In the genomic region with DNA sequence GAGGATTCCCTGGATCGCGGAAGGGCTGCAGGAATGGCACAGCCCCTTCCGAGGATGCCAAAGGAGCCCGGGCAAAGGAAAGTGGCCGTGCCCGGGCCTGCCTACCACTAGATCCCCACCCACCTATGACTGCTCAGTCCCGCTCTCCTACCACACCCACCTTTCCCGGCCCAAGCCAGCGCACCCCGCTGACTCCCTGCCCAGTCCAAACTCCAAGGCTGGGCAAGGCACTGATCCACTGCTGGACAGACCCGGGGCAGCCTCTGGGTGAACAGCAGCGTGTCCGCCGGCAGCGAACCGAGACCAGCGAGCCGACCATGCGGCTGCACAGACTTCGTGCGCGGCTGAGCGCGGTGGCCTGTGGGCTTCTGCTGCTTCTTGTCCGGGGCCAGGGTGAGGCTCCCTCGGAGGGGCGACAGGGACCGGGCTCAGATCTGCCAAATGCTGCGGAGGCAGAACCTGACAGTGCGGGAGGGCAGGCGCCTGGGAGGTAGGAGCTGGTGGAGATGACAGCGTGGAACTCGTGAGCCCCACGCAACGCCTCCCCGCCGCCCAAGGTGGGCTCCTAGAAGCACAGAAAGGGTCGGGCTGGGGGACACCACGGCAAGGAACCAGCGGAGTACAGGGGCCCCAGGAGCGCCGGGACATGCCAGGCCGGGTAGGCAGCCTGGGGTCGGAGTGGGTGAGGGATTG, we compare ENCODE assay signal across 1 cellular context.
A peak's percentile ranks its signal among the peaks of the same experiment; 100 is the strongest.
TF ChIP-seq lines count a peak whose summit lies in the region.

A gene with protein sequence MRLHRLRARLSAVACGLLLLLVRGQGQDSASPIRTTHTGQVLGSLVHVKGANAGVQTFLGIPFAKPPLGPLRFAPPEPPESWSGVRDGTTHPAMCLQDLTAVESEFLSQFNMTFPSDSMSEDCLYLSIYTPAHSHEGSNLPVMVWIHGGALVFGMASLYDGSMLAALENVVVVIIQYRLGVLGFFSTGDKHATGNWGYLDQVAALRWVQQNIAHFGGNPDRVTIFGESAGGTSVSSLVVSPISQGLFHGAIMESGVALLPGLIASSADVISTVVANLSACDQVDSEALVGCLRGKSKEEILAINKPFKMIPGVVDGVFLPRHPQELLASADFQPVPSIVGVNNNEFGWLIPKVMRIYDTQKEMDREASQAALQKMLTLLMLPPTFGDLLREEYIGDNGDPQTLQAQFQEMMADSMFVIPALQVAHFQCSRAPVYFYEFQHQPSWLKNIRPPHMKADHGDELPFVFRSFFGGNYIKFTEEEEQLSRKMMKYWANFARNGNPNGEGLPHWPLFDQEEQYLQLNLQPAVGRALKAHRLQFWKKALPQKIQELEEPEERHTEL (plus strand): TSS at position 198 of the 693 bp plus-strand sequence. CDS start 120 bp downstream, at position 318.

TF ChIP-seq in HepG2, 621 proteins besides CTCF, POLR2A, EP300 and RAD21 (continued from another document and continues in another):
- TF ChIP-seq, protein P1, sequence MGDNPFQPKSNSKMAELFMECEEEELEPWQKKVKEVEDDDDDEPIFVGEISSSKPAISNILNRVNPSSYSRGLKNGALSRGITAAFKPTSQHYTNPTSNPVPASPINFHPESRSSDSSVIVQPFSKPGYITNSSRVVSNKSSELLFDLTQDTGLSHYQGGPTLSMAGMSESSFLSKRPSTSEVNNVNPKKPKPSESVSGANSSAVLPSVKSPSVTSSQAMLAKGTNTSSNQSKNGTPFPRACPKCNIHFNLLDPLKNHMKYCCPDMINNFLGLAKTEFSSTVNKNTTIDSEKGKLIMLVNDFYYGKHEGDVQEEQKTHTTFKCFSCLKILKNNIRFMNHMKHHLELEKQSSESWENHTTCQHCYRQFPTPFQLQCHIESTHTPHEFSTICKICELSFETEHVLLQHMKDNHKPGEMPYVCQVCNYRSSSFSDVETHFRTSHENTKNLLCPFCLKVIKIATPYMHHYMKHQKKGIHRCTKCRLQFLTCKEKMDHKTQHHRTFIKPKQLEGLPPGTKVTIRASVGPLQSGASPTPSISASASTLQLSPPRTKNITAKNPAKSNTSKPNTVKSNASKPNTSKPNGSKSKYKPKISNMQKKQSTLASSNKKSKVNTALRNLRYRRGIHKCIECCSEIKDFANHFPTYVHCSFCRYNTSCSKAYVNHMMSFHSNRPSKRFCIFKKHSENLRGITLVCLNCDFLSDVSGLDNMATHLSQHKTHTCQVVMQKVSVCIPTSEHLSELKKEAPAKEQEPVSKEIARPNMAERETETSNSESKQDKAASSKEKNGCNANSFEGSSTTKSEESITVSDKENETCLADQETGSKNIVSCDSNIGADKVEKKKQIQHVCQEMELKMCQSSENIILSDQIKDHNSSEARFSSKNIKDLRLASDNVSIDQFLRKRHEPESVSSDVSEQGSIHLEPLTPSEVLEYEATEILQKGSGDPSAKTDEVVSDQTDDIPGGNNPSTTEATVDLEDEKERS (CRISPR knock-in tag; IDR thresholded peaks at IDR 0.05), result no peak
- TF ChIP-seq, protein P2, sequence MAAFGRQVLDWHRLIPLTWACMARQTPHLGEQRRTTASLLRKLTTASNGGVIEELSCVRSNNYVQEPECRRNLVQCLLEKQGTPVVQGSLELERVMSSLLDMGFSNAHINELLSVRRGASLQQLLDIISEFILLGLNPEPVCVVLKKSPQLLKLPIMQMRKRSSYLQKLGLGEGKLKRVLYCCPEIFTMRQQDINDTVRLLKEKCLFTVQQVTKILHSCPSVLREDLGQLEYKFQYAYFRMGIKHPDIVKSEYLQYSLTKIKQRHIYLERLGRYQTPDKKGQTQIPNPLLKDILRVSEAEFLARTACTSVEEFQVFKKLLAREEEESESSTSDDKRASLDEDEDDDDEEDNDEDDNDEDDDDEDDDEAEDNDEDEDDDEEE (CRISPR knock-in tag; IDR thresholded peaks at IDR 0.05), result no peak
- TF ChIP-seq MYNN (CRISPR knock-in tag; IDR thresholded peaks at IDR 0.05; ENCODE audit: low read depth) (no peak), MED8 (CRISPR knock-in tag; IDR thresholded peaks at IDR 0.05; ENCODE audit: insufficient replicate concordance) (no peak), ZNF672 (CRISPR knock-in tag; IDR thresholded peaks at IDR 0.05) (peak; percentile 90; the same call in 1 of the 2 replicates), RBAK (CRISPR knock-in tag; IDR thresholded peaks at IDR 0.05) (no peak), FIP1L1 (IDR thresholded peaks at IDR 0.05; ENCODE audit: borderline replicate concordance, insufficient read depth, low read depth, low read length) (no peak), MBD4 (IDR thresholded peaks at IDR 0.05; ENCODE audit: borderline replicate concordance, low read length) (no peak), ZNF629 (CRISPR knock-in tag; conservative IDR thresholded peaks at IDR 0.05) (0 out of 2 replicates have a peak, but pooled peaks have one; percentile 31), ZNF264 (CRISPR knock-in tag; IDR thresholded peaks at IDR 0.05) (peak; percentile 94), ZNF569 (CRISPR knock-in tag; IDR thresholded peaks at IDR 0.05; ENCODE audit: borderline replicate concordance) (no peak), RFX3 (CRISPR knock-in tag; IDR thresholded peaks at IDR 0.05) (no peak), PHF20 (CRISPR knock-in tag; IDR thresholded peaks at IDR 0.05) (peak; percentile 69), MXI1 (IDR thresholded peaks at IDR 0.05; ENCODE audit: borderline replicate concordance, low read depth, low read length) (peak; percentile 82; the same call in 1 of the 3 replicates), ZNF543 (CRISPR knock-in tag; IDR thresholded peaks at IDR 0.05) (no peak), ZNF749 (CRISPR knock-in tag; IDR thresholded peaks at IDR 0.05; ENCODE audit: borderline replicate concordance) (no peak; the same call in 1 of the 2 replicates), ZNF44 (CRISPR knock-in tag; IDR thresholded peaks at IDR 0.05) (peak; percentile 95; the same call in 1 of the 2 replicates), SRSF1 (optimal IDR thresholded peaks at IDR 0.05; ENCODE audit: low read depth, low read length) (no peak), ZNF562 (CRISPR knock-in tag; IDR thresholded peaks at IDR 0.05; ENCODE audit: borderline replicate concordance) (no peak), KDM1A (CRISPR knock-in tag; IDR thresholded peaks at IDR 0.05) (no peak), ZIK1 (CRISPR knock-in tag; IDR thresholded peaks at IDR 0.05; ENCODE audit: borderline replicate concordance, low read depth) (no peak; the same call in 1 of the 2 replicates), ESRRA (CRISPR knock-in tag; IDR thresholded peaks at IDR 0.05; ENCODE audit: low read depth) (0 out of 2 replicates have a peak, but pooled peaks have one; percentile 30), ZEB1 (IDR thresholded peaks at IDR 0.05; ENCODE audit: insufficient replicate concordance, low read depth) (no peak), PTBP1 (IDR thresholded peaks at IDR 0.05; ENCODE audit: low read depth, low read length, poor library complexity, severe bottlenecking) (no peak), ZNF615 (CRISPR knock-in tag; IDR thresholded peaks at IDR 0.05; ENCODE audit: borderline replicate concordance) (no peak), TCF7L2 (IDR thresholded peaks at IDR 0.05; ENCODE audit: low read depth, low read length) (no peak), TBX3 (IDR thresholded peaks at IDR 0.05; ENCODE audit: borderline replicate concordance) (no peak), TOE1 (CRISPR knock-in tag; IDR thresholded peaks at IDR 0.05) (no peak), ZNF263 (CRISPR knock-in tag; IDR thresholded peaks at IDR 0.05) (no peak; the same call in 1 of the 2 replicates), DPF2 (CRISPR knock-in tag; IDR thresholded peaks at IDR 0.05; ENCODE audit: borderline replicate concordance, low read depth) (no peak), RBM22 (optimal IDR thresholded peaks at IDR 0.05; ENCODE audit: low read length) (peak; percentile 27), HOXA5 (CRISPR knock-in tag; IDR thresholded peaks at IDR 0.05) (no peak), NBN (conservative IDR thresholded peaks at IDR 0.05) (no peak), PHF5A (CRISPR knock-in tag; IDR thresholded peaks at IDR 0.05; ENCODE audit: low read depth, unreplicated experiment) (peak; percentile 44), ZNF678 (CRISPR knock-in tag; IDR thresholded peaks at IDR 0.05) (no peak), PHF8 (CRISPR knock-in tag; IDR thresholded peaks at IDR 0.05) (peak; percentile 76), DMAP1 (CRISPR knock-in tag; IDR thresholded peaks at IDR 0.05) (peak; percentile 68)
- TF ChIP-seq, protein P3, sequence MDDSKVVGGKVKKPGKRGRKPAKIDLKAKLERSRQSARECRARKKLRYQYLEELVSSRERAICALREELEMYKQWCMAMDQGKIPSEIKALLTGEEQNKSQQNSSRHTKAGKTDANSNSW (CRISPR knock-in tag; IDR thresholded peaks at IDR 0.05; ENCODE audit: borderline replicate concordance), result 0 out of 2 replicates have a peak, but pooled peaks have one; percentile 68
- TF ChIP-seq, protein P4, sequence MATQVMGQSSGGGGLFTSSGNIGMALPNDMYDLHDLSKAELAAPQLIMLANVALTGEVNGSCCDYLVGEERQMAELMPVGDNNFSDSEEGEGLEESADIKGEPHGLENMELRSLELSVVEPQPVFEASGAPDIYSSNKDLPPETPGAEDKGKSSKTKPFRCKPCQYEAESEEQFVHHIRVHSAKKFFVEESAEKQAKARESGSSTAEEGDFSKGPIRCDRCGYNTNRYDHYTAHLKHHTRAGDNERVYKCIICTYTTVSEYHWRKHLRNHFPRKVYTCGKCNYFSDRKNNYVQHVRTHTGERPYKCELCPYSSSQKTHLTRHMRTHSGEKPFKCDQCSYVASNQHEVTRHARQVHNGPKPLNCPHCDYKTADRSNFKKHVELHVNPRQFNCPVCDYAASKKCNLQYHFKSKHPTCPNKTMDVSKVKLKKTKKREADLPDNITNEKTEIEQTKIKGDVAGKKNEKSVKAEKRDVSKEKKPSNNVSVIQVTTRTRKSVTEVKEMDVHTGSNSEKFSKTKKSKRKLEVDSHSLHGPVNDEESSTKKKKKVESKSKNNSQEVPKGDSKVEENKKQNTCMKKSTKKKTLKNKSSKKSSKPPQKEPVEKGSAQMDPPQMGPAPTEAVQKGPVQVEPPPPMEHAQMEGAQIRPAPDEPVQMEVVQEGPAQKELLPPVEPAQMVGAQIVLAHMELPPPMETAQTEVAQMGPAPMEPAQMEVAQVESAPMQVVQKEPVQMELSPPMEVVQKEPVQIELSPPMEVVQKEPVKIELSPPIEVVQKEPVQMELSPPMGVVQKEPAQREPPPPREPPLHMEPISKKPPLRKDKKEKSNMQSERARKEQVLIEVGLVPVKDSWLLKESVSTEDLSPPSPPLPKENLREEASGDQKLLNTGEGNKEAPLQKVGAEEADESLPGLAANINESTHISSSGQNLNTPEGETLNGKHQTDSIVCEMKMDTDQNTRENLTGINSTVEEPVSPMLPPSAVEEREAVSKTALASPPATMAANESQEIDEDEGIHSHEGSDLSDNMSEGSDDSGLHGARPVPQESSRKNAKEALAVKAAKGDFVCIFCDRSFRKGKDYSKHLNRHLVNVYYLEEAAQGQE (IDR thresholded peaks at IDR 0.05; ENCODE audit: borderline replicate concordance in 1 of 2, low read depth in 1 of 2, low read length in 2 of 2), result peak in 1 of 2 experiments; percentile 69; a peak in 2 of 4 replicates
- TF ChIP-seq, protein P5, sequence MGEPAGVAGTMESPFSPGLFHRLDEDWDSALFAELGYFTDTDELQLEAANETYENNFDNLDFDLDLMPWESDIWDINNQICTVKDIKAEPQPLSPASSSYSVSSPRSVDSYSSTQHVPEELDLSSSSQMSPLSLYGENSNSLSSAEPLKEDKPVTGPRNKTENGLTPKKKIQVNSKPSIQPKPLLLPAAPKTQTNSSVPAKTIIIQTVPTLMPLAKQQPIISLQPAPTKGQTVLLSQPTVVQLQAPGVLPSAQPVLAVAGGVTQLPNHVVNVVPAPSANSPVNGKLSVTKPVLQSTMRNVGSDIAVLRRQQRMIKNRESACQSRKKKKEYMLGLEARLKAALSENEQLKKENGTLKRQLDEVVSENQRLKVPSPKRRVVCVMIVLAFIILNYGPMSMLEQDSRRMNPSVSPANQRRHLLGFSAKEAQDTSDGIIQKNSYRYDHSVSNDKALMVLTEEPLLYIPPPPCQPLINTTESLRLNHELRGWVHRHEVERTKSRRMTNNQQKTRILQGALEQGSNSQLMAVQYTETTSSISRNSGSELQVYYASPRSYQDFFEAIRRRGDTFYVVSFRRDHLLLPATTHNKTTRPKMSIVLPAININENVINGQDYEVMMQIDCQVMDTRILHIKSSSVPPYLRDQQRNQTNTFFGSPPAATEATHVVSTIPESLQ (CRISPR knock-in tag; conservative IDR thresholded peaks at IDR 0.05), result no peak
- TF ChIP-seq, protein P6, sequence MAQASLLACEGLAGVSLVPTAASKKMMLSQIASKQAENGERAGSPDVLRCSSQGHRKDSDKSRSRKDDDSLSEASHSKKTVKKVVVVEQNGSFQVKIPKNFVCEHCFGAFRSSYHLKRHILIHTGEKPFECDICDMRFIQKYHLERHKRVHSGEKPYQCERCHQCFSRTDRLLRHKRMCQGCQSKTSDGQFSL (CRISPR knock-in tag; IDR thresholded peaks at IDR 0.05), result no peak
- TF ChIP-seq, protein P7, sequence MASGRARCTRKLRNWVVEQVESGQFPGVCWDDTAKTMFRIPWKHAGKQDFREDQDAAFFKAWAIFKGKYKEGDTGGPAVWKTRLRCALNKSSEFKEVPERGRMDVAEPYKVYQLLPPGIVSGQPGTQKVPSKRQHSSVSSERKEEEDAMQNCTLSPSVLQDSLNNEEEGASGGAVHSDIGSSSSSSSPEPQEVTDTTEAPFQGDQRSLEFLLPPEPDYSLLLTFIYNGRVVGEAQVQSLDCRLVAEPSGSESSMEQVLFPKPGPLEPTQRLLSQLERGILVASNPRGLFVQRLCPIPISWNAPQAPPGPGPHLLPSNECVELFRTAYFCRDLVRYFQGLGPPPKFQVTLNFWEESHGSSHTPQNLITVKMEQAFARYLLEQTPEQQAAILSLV (CRISPR knock-in tag; IDR thresholded peaks at IDR 0.05; ENCODE audit: borderline replicate concordance), result peak; percentile 64; the same call in 1 of the 2 replicates
- TF ChIP-seq, protein P8, sequence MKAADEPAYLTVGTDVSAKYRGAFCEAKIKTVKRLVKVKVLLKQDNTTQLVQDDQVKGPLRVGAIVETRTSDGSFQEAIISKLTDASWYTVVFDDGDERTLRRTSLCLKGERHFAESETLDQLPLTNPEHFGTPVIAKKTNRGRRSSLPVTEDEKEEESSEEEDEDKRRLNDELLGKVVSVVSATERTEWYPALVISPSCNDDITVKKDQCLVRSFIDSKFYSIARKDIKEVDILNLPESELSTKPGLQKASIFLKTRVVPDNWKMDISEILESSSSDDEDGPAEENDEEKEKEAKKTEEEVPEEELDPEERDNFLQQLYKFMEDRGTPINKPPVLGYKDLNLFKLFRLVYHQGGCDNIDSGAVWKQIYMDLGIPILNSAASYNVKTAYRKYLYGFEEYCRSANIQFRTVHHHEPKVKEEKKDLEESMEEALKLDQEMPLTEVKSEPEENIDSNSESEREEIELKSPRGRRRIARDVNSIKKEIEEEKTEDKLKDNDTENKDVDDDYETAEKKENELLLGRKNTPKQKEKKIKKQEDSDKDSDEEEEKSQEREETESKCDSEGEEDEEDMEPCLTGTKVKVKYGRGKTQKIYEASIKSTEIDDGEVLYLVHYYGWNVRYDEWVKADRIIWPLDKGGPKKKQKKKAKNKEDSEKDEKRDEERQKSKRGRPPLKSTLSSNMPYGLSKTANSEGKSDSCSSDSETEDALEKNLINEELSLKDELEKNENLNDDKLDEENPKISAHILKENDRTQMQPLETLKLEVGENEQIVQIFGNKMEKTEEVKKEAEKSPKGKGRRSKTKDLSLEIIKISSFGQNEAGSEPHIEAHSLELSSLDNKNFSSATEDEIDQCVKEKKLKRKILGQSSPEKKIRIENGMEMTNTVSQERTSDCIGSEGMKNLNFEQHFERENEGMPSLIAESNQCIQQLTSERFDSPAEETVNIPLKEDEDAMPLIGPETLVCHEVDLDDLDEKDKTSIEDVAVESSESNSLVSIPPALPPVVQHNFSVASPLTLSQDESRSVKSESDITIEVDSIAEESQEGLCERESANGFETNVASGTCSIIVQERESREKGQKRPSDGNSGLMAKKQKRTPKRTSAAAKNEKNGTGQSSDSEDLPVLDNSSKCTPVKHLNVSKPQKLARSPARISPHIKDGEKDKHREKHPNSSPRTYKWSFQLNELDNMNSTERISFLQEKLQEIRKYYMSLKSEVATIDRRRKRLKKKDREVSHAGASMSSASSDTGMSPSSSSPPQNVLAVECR (CRISPR knock-in tag; IDR thresholded peaks at IDR 0.05; ENCODE audit: borderline replicate concordance), result peak; percentile 63; the same call in 1 of the 2 replicates
